24 cellular contexts compared by ENCODE assay signal in genomic region chr5:44632344-44632743, GRCh38.
"Had no signal": no experiment of that assay in that cellular context is flagged by ENCODE, and none has a peak within 500 bp of the region (broad histone marks: within the 10 kb centered on the region; RNA-seq: fewer than 3 reads in every experiment).

No MANE protein-coding gene starts in this region.

- H3K36me3 ChIP-seq: adrenal gland, ascending aorta, gastrocnemius medialis, heart left ventricle had no signal

- ATAC-seq: activated CD4-positive, alpha-beta T cell treated with anti-CD3 and anti-CD28 coated beads for 36 hours; activated CD8-positive, alpha-beta memory T cell treated with anti-CD3 and anti-CD28 coated beads, Interleukin-2, amount 10 ng/mL, durations not matched to agents 7 days and 5 days; activated CD8-positive, alpha-beta T cell treated with anti-CD3 and anti-CD28 coated beads, Interleukin-2, amount 10 ng/mL, durations not matched to agents 7 days and 5 days; activated naive CD8-positive, alpha-beta T cell treated with anti-CD3 and anti-CD28 coated beads, Interleukin-2, amount 50 U/mL, for 24 hours; esophagus mucosa; foreskin keratinocyte; gastrocnemius medialis; heart left ventricle had no signal

- H3K4me3 ChIP-seq: adrenal gland, ascending aorta, gastrocnemius medialis, heart left ventricle had no signal

- H3K27ac ChIP-seq: adrenal gland, ascending aorta, foreskin keratinocyte, gastrocnemius medialis, heart left ventricle had no signal

- DNase-seq: activated CD4-positive, alpha-beta memory T cell treated with anti-CD3 and anti-CD28 coated beads for 36 hours; activated CD4-positive, alpha-beta T cell treated with anti-CD3 and anti-CD28 coated beads for 36 hours; activated CD4-positive, alpha-beta T cell treated with anti-CD3 and anti-CD28 coated beads, Interleukin-2, amount 10 ng/mL, durations not matched to agents 24 days and 14 days; activated CD4-positive, CD25-positive, alpha-beta regulatory T cell; activated CD4-positive, CD25-positive, alpha-beta regulatory T cell treated with anti-CD3 and anti-CD28 coated beads, Interleukin-2, amount 50 U/mL, for 72 hours; activated CD8-positive, alpha-beta memory T cell treated with anti-CD3 and anti-CD28 coated beads, Interleukin-2, amount 10 ng/mL, durations not matched to agents 7 days and 5 days; activated CD8-positive, alpha-beta memory T cell treated with anti-CD3 and anti-CD28 coated beads, Interleukin-2, amount 50 U/mL, for 4 hours; activated CD8-positive, alpha-beta T cell treated with anti-CD3 and anti-CD28 coated beads, Interleukin-2, amount 10 ng/mL, durations not matched to agents 7 days and 5 days; activated effector memory CD4-positive, alpha-beta T cell treated with anti-CD3 and anti-CD28 coated beads, Interleukin-2, amount 50 U/mL, for 16 hours; activated naive CD4-positive, alpha-beta T cell treated with anti-CD3 and anti-CD28 coated beads for 36 hours; activated naive CD8-positive, alpha-beta T cell treated with anti-CD3 and anti-CD28 coated beads for 36 hours; activated naive CD8-positive, alpha-beta T cell treated with anti-CD3 and anti-CD28 coated beads, Interleukin-2, amount 50 U/mL, for 24 hours; activated T-cell treated with anti-CD3 and anti-CD28 coated beads, Interleukin-2, amount 50 U/mL, for 1 hour; activated T-cell treated with anti-CD3 and anti-CD28 coated beads, Interleukin-2, amount 50 U/mL, for 48 hours; adrenal gland; caudate nucleus; effector CD8-positive, alpha-beta T cell; foreskin keratinocyte; gastrocnemius medialis; glutamatergic neuron; heart left ventricle; T-helper 2 cell had no signal

- H3K9me3 ChIP-seq: adrenal gland, ascending aorta, gastrocnemius medialis, heart left ventricle had no signal
